Comparison of ENCODE assay signal across 8 cellular contexts in the genomic region with DNA sequence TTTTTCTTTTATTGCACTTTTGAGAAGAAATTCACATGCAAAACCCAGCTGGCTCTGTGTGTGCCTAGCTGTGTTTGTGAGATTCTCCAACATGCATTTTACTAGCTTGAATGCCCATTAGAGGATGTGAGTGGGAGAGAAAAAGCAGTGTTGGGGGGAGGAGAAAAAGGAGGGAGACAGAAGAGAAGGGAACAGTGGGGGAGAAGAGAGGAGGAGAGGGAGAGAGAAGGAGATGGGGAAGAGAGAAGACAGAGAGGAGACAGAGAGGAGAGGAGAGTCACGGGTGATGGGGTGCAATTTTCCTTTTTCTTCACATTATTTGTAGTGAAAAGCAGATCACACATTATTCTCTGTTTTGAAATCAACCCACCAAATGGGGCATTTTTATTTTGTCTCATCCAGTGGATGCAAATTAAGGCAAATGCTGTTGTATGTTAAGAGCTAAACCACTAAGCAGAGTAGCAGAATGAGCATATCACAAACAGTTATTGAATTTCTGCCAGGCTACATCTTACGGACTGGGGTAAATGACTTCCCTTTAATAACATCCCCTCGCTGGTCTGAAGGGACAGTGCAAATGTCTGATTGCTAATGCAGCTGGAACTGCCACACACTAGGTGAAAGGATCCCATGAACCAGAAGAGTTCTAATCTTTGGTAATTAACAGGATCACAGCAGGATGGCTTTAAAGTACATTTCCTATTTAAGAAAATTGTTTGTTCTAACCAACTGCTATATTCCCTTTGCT. TPM values are rescaled to one million over a fixed set of nuclear protein-coding genes. Genes with fewer than 3 reads are reported as not detected.
DNase-seq lines count a peak whose midpoint lies in the region; ATAC-seq and TF ChIP-seq lines count a peak whose summit lies in the region.

No MANE protein-coding gene starts in this region.

- no peak for TF ChIP-seq CTCF in gastroesophageal sphincter (IDR thresholded peaks at IDR 0.05)

- H3K9me3 ChIP-seq in gastroesophageal sphincter (no peaks in the 10 kb centered on the region), subcutaneous abdominal adipose tissue (ENCODE audit: control insufficient read depth in 5 of 5, low read length in 5 of 5) (no peaks in the 10 kb centered on the region)

- peak overlapping the region in 1 of 4 donors; percentile 38 for H3K27ac ChIP-seq in gastroesophageal sphincter
- peak overlapping the region; percentile 86 for H3K27ac ChIP-seq in subcutaneous abdominal adipose tissue (ENCODE audit: low read depth, low read length)

- 3 to 29% methylated on average over 3 of the region's 3 CpGs for WGBS in gastroesophageal sphincter (ENCODE audit: low coverage in 1 of 2), 2 donors

- ATAC-seq in gastroesophageal sphincter (no peak), GM19023 (IDR thresholded peaks at IDR 0.05; ENCODE audit: unreplicated experiment) (no peak)

- H3K4me1 ChIP-seq in gastroesophageal sphincter (peaks cover 0 to 37% (median 0%) of the 10 kb centered on the region in 3 donors), subcutaneous abdominal adipose tissue (ENCODE audit: control insufficient read depth in 5 of 5, insufficient read depth in 5 of 5, low read length in 5 of 5) (peaks cover 0 to 42% (median 34%) of the 10 kb centered on the region in 5 donors)

- H3K27me3 ChIP-seq in gastroesophageal sphincter (no peaks in the 10 kb centered on the region), subcutaneous abdominal adipose tissue (ENCODE audit: control insufficient read depth in 5 of 5, insufficient read depth in 4 of 5, low read length in 5 of 5) (no peaks in the 10 kb centered on the region)

- no peak for TF ChIP-seq EP300 in gastroesophageal sphincter (IDR thresholded peaks at IDR 0.05)

- DNase-seq in NCI-H2171 treated with DMSO at 0.1 percent for 48 hours (lab: John Stamatoyannopoulos, UW) (peak; percentile 32), NCI-H2171 (lab: John Stamatoyannopoulos, UW) (no peak), OCI-M1 (lab: John Stamatoyannopoulos, UW) (peak; percentile 2), islet precursor cell (no peak), NCI-H2196 (lab: John Stamatoyannopoulos, UW; ENCODE audit: unreplicated experiment) (no peak)

- H3K4me3 ChIP-seq in gastroesophageal sphincter = peak overlapping the region; percentile 36 to 48
- peak overlapping the region; percentile 61 to 84 (median 71) for H3K4me3 ChIP-seq in subcutaneous abdominal adipose tissue (ENCODE audit: low read depth in 1 of 5, low read length in 5 of 5)

- peak overlapping the region in 4 of 5 donors; percentile 57 to 69 (median 66) for H3K9ac ChIP-seq in subcutaneous abdominal adipose tissue (ENCODE audit: low read length in 5 of 5)

- no peak for TF ChIP-seq POLR2A in gastroesophageal sphincter (IDR thresholded peaks at IDR 0.05)

- H3K36me3 ChIP-seq in gastroesophageal sphincter (no peaks in the 10 kb centered on the region), subcutaneous abdominal adipose tissue (ENCODE audit: control insufficient read depth in 5 of 5, insufficient read depth in 5 of 5, low read length in 5 of 5) (no peaks in the 10 kb centered on the region)

RNA-seq across cellular contexts. Expression of a gene that starts 0.9 kb away (rescaled TPM):
- total RNA-seq in gastroesophageal sphincter = 1 to 10 TPM in 1 of 4 donors, under 1 TPM in 2, not detected in 1; 0.23 to 1.6 (median 0.40) TPM

Comparison
In these comparisons a context has a peak if more than half of its experiments do, and no peak if none do; other contexts are left out.
1. DNase-seq: peak in NCI-H2171 treated with DMSO at 0.1 percent for 48 hours (single experiment) and OCI-M1 (single experiment); none in NCI-H2171 (single experiment), islet precursor cell (single experiment) and NCI-H2196 (single experiment).